In genomic region chr16:813204-813915, GRCh38 we compare ENCODE assay signal across 7 cellular contexts. TPM values are rescaled to one million over a fixed set of nuclear protein-coding genes. Genes with fewer than 3 reads are reported as not detected.
A peak's percentile ranks its signal among the peaks of the same experiment; 100 is the strongest.
DNase-seq lines count a peak whose midpoint lies in the region; FAIRE-seq and TF ChIP-seq lines count a peak whose summit lies in the region.

No MANE protein-coding gene starts in this region.

- peak; percentile 44 for TF ChIP-seq CTCF in astrocyte of the cerebellum (IDR thresholded peaks at IDR 0.05; ENCODE audit: low read depth, low read length, missing control alignments)

- no peak for FAIRE-seq in GM18507 (lab: Jason Lieb, UNC)

- DNase-seq in GM18507 (ENCODE audit: extremely low spot score, insufficient read length, low read depth) (peak; percentile 32), SW480 (ENCODE audit: low spot score) (peak; percentile 32), astrocyte of the cerebellum (ENCODE audit: low read depth) (no peak), iPS-NIHi7 (ENCODE audit: extremely low spot score) (peak; percentile 91), NCI-H1436 (lab: John Stamatoyannopoulos, UW) (no peak), mucosa of gallbladder (ENCODE audit: low spot score) (no peak)
- peak; percentile 54 to 63 for DNase-seq in stimulated activated CD4-positive, alpha-beta T cell treated with anti-CD3 and anti-CD28 coated beads, Interleukin-2, amount 100 ng/mL, for 48 hours

- in situ Hi-C loops in astrocyte of the cerebellum (cut with HindIII; ENCODE audit: low sequenced_read_pairs): no loop called here

- H3K4me3 ChIP-seq in astrocyte of the cerebellum (ENCODE audit: low read depth, low read length): peak overlapping the region; percentile 10

RNA-seq across cellular contexts. Expression of gene GNG13, which starts 12.8 kb away (rescaled TPM):
- total RNA-seq in mucosa of gallbladder: not detected

RNA-seq across cellular contexts. Expression of gene CHTF18, which starts 24.9 kb away (rescaled TPM):
- 17.3 TPM for total RNA-seq in mucosa of gallbladder

RNA-seq across cellular contexts. Expression of gene RPUSD1, which starts 25.2 kb away (rescaled TPM):
- 18.5 TPM for total RNA-seq in mucosa of gallbladder

RNA-seq across cellular contexts. Expression of gene MSLN, which starts 52.8 kb away (rescaled TPM):
- total RNA-seq in mucosa of gallbladder: 53.1 TPM

Comparison
In these comparisons a context has a peak if more than half of its experiments do, and no peak if none do; other contexts are left out.
1. DNase-seq: peak in GM18507 (single experiment), SW480 (single experiment), iPS-NIHi7 (single experiment) and stimulated activated CD4-positive, alpha-beta T cell treated with anti-CD3 and anti-CD28 coated beads, Interleukin-2, amount 100 ng/mL, for 48 hours (2 of 2); none in astrocyte of the cerebellum (single experiment), NCI-H1436 (single experiment) and mucosa of gallbladder (single experiment).